8 cellular contexts compared by ENCODE assay signal in genomic region chr9:131530930-131531832, GRCh38. TPM values are rescaled to one million over a fixed set of nuclear protein-coding genes. Genes with fewer than 3 reads are reported as not detected.
DNase-seq lines count a peak whose midpoint lies in the region; ATAC-seq and TF ChIP-seq lines count a peak whose summit lies in the region.

UCK1 (minus strand) TSS chr9:131531263; CDS start chr9:131531174, 89 bp downstream.

- H3K27me3 Mint-ChIP-seq in GM23338 (ENCODE audit: insufficient read depth, low read depth, poor library complexity) (peaks cover 4% of the 10 kb centered on the region), neural progenitor cell (ENCODE audit: insufficient read depth, low read depth) (peaks cover 7% of the 10 kb centered on the region)

- peak; percentile 87 for ATAC-seq in GM23338
- peak; percentile 85 for ATAC-seq in foreskin keratinocyte

- H3K9me3 Mint-ChIP-seq in GM23338 (no peaks in the 10 kb centered on the region; the same call in 2 of the 3 replicates), neural progenitor cell (no peaks in the 10 kb centered on the region)

- H3K4me1 Mint-ChIP-seq in GM23338 (peaks cover 6% of the 10 kb centered on the region; the same call in 2 of the 3 replicates), neural progenitor cell (peaks cover 17% of the 10 kb centered on the region)

- H3K4me1 ChIP-seq in GM23338 (ENCODE audit: insufficient read depth) (0 out of 2 replicates have a peak, but pooled peaks cover 4% of the 10 kb centered on the region), Loucy (ENCODE audit: insufficient read depth, low read length, poor library complexity, severe bottlenecking) (peaks cover 19% of the 10 kb centered on the region), SJSA1 (replicated peaks) (peaks cover 16% of the 10 kb centered on the region), foreskin keratinocyte (no peaks in the 10 kb centered on the region), neural progenitor cell (peaks cover 5% of the 10 kb centered on the region), stomach smooth muscle (ENCODE audit: control insufficient read depth, insufficient read depth, low read length) (peaks cover 19% of the 10 kb centered on the region)

- H2AFZ ChIP-seq in GM23338: peak within 1 kb of the TSS; percentile 94
- H2AFZ ChIP-seq in Loucy (ENCODE audit: low read length): peak within 1 kb of the TSS; percentile 64; the same call in 1 of the 2 replicates
- peak within 1 kb of the TSS; percentile 71 for H2AFZ ChIP-seq in neural progenitor cell (replicated peaks)

- H3K4me3 ChIP-seq in GM23338 (peak within 1 kb of the TSS; percentile 87), Loucy (ENCODE audit: low read length, poor library complexity, severe bottlenecking) (peak within 1 kb of the TSS; percentile 76), SJSA1 (peak within 1 kb of the TSS; percentile 88), neural progenitor cell (peak within 1 kb of the TSS; percentile 97), stomach smooth muscle (ENCODE audit: low read length in 2 of 2) (peak within 1 kb of the TSS; percentile 79 to 83)

- H3K36me3 ChIP-seq in GM23338 (ENCODE audit: insufficient read depth) (peaks cover 10% of the 10 kb centered on the region; the same call in 1 of the 2 replicates), Loucy (ENCODE audit: insufficient read depth, low read length) (peaks cover 5% of the 10 kb centered on the region; the same call in 1 of the 2 replicates), SJSA1 (peaks cover 40% of the 10 kb centered on the region), neural progenitor cell (no peaks in the 10 kb centered on the region), stomach smooth muscle (ENCODE audit: control insufficient read depth in 2 of 2, insufficient read depth in 2 of 2, low read length in 2 of 2) (peaks cover 20 to 25% of the 10 kb centered on the region in 2 donors)

- DNase-seq in ELR (ENCODE audit: low read depth): peak; percentile 84
- DNase-seq in GM23338 (ENCODE audit: low spot score): peak; percentile 92
- DNase-seq in SJSA1 (ENCODE audit: low read depth in 1 of 2, low spot score in 2 of 2): peak; percentile 66
- DNase-seq in activated naive CD4-positive, alpha-beta T cell (lab: John Stamatoyannopoulos, UW): peak; percentile 17 to 65 (median 38)
- DNase-seq in foreskin keratinocyte: peak; percentile 28 to 53
- DNase-seq in neural progenitor cell (ENCODE audit: low spot score): peak; percentile 96

- no peaks in the 10 kb centered on the region for H3K9me3 ChIP-seq in Loucy (ENCODE audit: insufficient read depth, low read depth, low read length)
- H3K9me3 ChIP-seq in SJSA1 (replicated peaks): no peaks in the 10 kb centered on the region
- H3K9me3 ChIP-seq in neural progenitor cell (ENCODE audit: low read depth): no peaks in the 10 kb centered on the region
- H3K9me3 ChIP-seq in stomach smooth muscle (ENCODE audit: control insufficient read depth in 2 of 2, low read length in 2 of 2): no peaks in the 10 kb centered on the region

- no peak for TF ChIP-seq CTCF in GM23338 (conservative IDR thresholded peaks at IDR 0.05; ENCODE audit: low read depth in 2 of 2)
- TF ChIP-seq CTCF in Loucy (conservative IDR thresholded peaks at IDR 0.05; ENCODE audit: low read length): no peak
- TF ChIP-seq CTCF in foreskin keratinocyte (conservative IDR thresholded peaks at IDR 0.05): peak; percentile 23
- no peak for TF ChIP-seq CTCF in neural progenitor cell (IDR thresholded peaks at IDR 0.05)

- no peaks in the 10 kb centered on the region for H3K27me3 ChIP-seq in GM23338 (ENCODE audit: insufficient read depth)
- H3K27me3 ChIP-seq in Loucy (ENCODE audit: insufficient read depth, low read length, poor library complexity, severe bottlenecking): no peaks in the 10 kb centered on the region
- H3K27me3 ChIP-seq in SJSA1 (replicated peaks): no peaks in the 10 kb centered on the region
- no peaks in the 10 kb centered on the region for H3K27me3 ChIP-seq in foreskin keratinocyte
- H3K27me3 ChIP-seq in neural progenitor cell: no peaks in the 10 kb centered on the region
- H3K27me3 ChIP-seq in stomach smooth muscle (ENCODE audit: control insufficient read depth in 1 of 2, insufficient read depth in 2 of 2, low read length in 2 of 2): no peaks in the 10 kb centered on the region

- H3F3A ChIP-seq in GM23338 (replicated peaks; ENCODE audit: low read depth) (no peaks in the 10 kb centered on the region), Loucy (ENCODE audit: low read depth) (no peaks in the 10 kb centered on the region), neural progenitor cell (ENCODE audit: low read depth) (no peaks in the 10 kb centered on the region)

- H3K4me2 ChIP-seq in GM23338 (peak within 1 kb of the TSS; percentile 91), Loucy (ENCODE audit: low read depth, low read length, poor library complexity, severe bottlenecking) (peak within 1 kb of the TSS; percentile 79), neural progenitor cell (peak within 1 kb of the TSS; percentile 83)

- H3K79me2 ChIP-seq in GM23338 (replicated peaks; ENCODE audit: insufficient read depth): peaks cover 6% of the 10 kb centered on the region; the same call in 1 of the 2 replicates
- peaks cover 27% of the 10 kb centered on the region for H3K79me2 ChIP-seq in Loucy (ENCODE audit: insufficient read depth, low read length)
- peaks cover 19% of the 10 kb centered on the region for H3K79me2 ChIP-seq in neural progenitor cell (ENCODE audit: low read depth)

- peak within 1 kb of the TSS; percentile 89 for H3K4me3 Mint-ChIP-seq in GM23338
- peak within 1 kb of the TSS; percentile 91 for H3K4me3 Mint-ChIP-seq in neural progenitor cell

- H3K27ac ChIP-seq in GM23338 (ENCODE audit: low read depth): no peak within 1 kb of the TSS
- peak within 1 kb of the TSS; percentile 29; the same call in 1 of the 2 replicates for H3K27ac ChIP-seq in SJSA1
- H3K27ac ChIP-seq in foreskin keratinocyte: no peak within 1 kb of the TSS
- H3K27ac ChIP-seq in neural progenitor cell: no peak within 1 kb of the TSS
- H3K27ac ChIP-seq in stomach smooth muscle (ENCODE audit: low read length): peak within 1 kb of the TSS; percentile 55

- H3K9ac ChIP-seq in Loucy (ENCODE audit: low read depth, low read length, poor library complexity, severe bottlenecking) (peak within 1 kb of the TSS; percentile 77), neural progenitor cell (peak within 1 kb of the TSS; percentile 88), stomach smooth muscle (ENCODE audit: low read length in 2 of 2) (peak within 1 kb of the TSS; percentile 81 to 82)

- no peaks in the 10 kb centered on the region; the same call in 1 of the 2 replicates for H4K20me1 ChIP-seq in GM23338 (replicated peaks; ENCODE audit: insufficient read depth)
- peaks cover 4% of the 10 kb centered on the region for H4K20me1 ChIP-seq in Loucy (ENCODE audit: insufficient read depth, low read length, poor library complexity, severe bottlenecking)
- peaks cover 14% of the 10 kb centered on the region for H4K20me1 ChIP-seq in neural progenitor cell (ENCODE audit: low read depth)

- peaks cover 40% of the 10 kb centered on the region for H3K36me3 Mint-ChIP-seq in GM23338 (ENCODE audit: low read depth)
- H3K36me3 Mint-ChIP-seq in neural progenitor cell: peaks cover 11% of the 10 kb centered on the region

- no peak within 1 kb of the TSS for H3K27ac Mint-ChIP-seq in GM23338
- no peak within 1 kb of the TSS for H3K27ac Mint-ChIP-seq in neural progenitor cell

- no peaks in the 10 kb centered on the region for H3K9me2 ChIP-seq in GM23338 (ENCODE audit: insufficient read depth)
- H3K9me2 ChIP-seq in Loucy (replicated peaks; ENCODE audit: low read depth, low read length): no peaks in the 10 kb centered on the region

TF ChIP-seq in GM23338, 12 proteins besides CTCF, POLR2A, EP300 and RAD21 (continues in another document):
- TF ChIP-seq POLR2AphosphoS5 (IDR thresholded peaks at IDR 0.05; ENCODE audit: low read depth): peak; percentile 83
- no peak for TF ChIP-seq EZH2phosphoT487 (IDR thresholded peaks at IDR 0.05; ENCODE audit: unreplicated experiment)
- no peak for TF ChIP-seq ZNF114 (CRISPR knock-in tag; IDR thresholded peaks at IDR 0.05)
- peak; percentile 83 for TF ChIP-seq NANOG (IDR thresholded peaks at IDR 0.05; ENCODE audit: borderline replicate concordance)
- TF ChIP-seq JUNB (IDR thresholded peaks at IDR 0.05; ENCODE audit: unreplicated experiment): no peak

RNA-seq across cellular contexts. Expression of gene UCK1, which starts in this region (rescaled TPM):
- total RNA-seq in GM23338 (2014; rRNA removed; shearing (Covaris generic)): 34.6 and 35.9 TPM in 2 replicates
- 23.4 and 24.8 TPM in 2 replicates for polyA plus RNA-seq in GM23338 (2016; fragmentation: Nextera tagmentation; extraction: Ambion mirVana)
- 19.1 and 21.9 TPM in 2 replicates for total RNA-seq in SJSA1 (2014; rRNA removed; shearing (Covaris generic))
- 19.7 and 23.4 TPM in 2 replicates for total RNA-seq in foreskin keratinocyte
- 25.0 and 26.8 TPM in 2 replicates for polyA plus RNA-seq in foreskin keratinocyte
- total RNA-seq in neural progenitor cell (ENCODE audit: low replicate concordance): 30.7 and 41.1 TPM in 2 replicates

Comparison
In these comparisons a context has a peak if more than half of its experiments do, and no peak if none do; other contexts are left out.
1. DNase-seq: peak in every context shown above with its lines; median percentile 96 in neural progenitor cell; 92 in GM23338; 84 in ELR; 66 in SJSA1; 40 in foreskin keratinocyte; 38 in activated naive CD4-positive, alpha-beta T cell.
2. H3K27ac ChIP-seq: peak in SJSA1 (single experiment) and stomach smooth muscle (single experiment); none in GM23338 (single experiment), foreskin keratinocyte (single experiment) and neural progenitor cell (single experiment).
3. Peak in every context shown above with its lines, with median percentiles within 50 percentile points of each other: H2AFZ ChIP-seq, H3K4me2 ChIP-seq, H3K4me3 ChIP-seq and H3K9ac ChIP-seq.